In genomic region chr15:70584838-70585706, GRCh38 we compare ENCODE assay signal across 1 cellular context.
TF ChIP-seq lines count a peak whose summit lies in the region.

No MANE protein-coding gene starts in this region.

TF ChIP-seq in HepG2, 621 proteins besides CTCF, POLR2A, EP300 and RAD21 (continued from another document and continues in another):
- TF ChIP-seq ZNF839 (CRISPR knock-in tag; IDR thresholded peaks at IDR 0.05; ENCODE audit: borderline replicate concordance) (no peak), TFE3 (CRISPR knock-in tag; IDR thresholded peaks at IDR 0.05) (0 out of 2 replicates have a peak, but pooled peaks have one; percentile 12), ZNF746 (CRISPR knock-in tag; IDR thresholded peaks at IDR 0.05) (no peak), DBP (CRISPR knock-in tag; IDR thresholded peaks at IDR 0.05; ENCODE audit: not compliant biosample characterization) (no peak), ZNF646 (CRISPR knock-in tag; IDR thresholded peaks at IDR 0.05) (no peak), HMGXB4 (CRISPR knock-in tag; IDR thresholded peaks at IDR 0.05; ENCODE audit: borderline replicate concordance in 1 of 2, low read depth in 1 of 2) (peak; percentile 75 to 79; a peak in 2 of 4 replicates), HCFC1 (IDR thresholded peaks at IDR 0.05; ENCODE audit: low read depth, low read length) (no peak), ZNF709 (CRISPR knock-in tag; IDR thresholded peaks at IDR 0.05) (no peak), E2F2 (CRISPR knock-in tag; IDR thresholded peaks at IDR 0.05; ENCODE audit: borderline replicate concordance) (no peak), ZBTB26 (CRISPR knock-in tag; IDR thresholded peaks at IDR 0.05; ENCODE audit: borderline replicate concordance) (no peak), ZNF597 (CRISPR knock-in tag; IDR thresholded peaks at IDR 0.05) (no peak), ZFP82 (CRISPR knock-in tag; IDR thresholded peaks at IDR 0.05; ENCODE audit: borderline replicate concordance) (no peak), POGK (CRISPR knock-in tag; conservative IDR thresholded peaks at IDR 0.05) (no peak), NCOA1 (CRISPR knock-in tag; IDR thresholded peaks at IDR 0.05) (no peak), MTA3 (CRISPR knock-in tag; IDR thresholded peaks at IDR 0.05) (no peak), ZNF367 (CRISPR knock-in tag; IDR thresholded peaks at IDR 0.05; ENCODE audit: borderline replicate concordance) (no peak), ZNF576 (CRISPR knock-in tag; IDR thresholded peaks at IDR 0.05) (no peak), GMEB1 (CRISPR knock-in tag; IDR thresholded peaks at IDR 0.05; ENCODE audit: borderline replicate concordance) (no peak), TCF7 (IDR thresholded peaks at IDR 0.05; ENCODE audit: low read depth) (peak; percentile 83), ZNF335 (CRISPR knock-in tag; IDR thresholded peaks at IDR 0.05) (no peak)
- TF ChIP-seq, protein P1, sequence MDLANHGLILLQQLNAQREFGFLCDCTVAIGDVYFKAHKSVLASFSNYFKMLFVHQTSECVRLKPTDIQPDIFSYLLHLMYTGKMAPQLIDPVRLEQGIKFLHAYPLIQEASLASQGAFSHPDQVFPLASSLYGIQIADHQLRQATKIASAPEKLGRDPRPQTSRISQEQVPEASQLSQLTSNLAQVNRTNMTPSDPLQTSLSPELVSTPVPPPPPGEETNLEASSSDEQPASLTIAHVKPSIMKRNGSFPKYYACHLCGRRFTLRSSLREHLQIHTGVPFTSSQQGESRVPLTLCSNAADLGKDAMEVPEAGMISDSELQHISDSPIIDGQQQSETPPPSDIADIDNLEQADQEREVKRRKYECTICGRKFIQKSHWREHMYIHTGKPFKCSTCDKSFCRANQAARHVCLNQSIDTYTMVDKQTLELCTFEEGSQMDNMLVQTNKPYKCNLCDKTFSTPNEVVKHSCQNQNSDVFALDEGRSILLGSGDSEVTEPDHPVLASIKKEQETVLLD (CRISPR knock-in tag; IDR thresholded peaks at IDR 0.05; ENCODE audit: low read depth) = 0 out of 2 replicates have a peak, but pooled peaks have one; percentile 49
- TF ChIP-seq, protein P2, sequence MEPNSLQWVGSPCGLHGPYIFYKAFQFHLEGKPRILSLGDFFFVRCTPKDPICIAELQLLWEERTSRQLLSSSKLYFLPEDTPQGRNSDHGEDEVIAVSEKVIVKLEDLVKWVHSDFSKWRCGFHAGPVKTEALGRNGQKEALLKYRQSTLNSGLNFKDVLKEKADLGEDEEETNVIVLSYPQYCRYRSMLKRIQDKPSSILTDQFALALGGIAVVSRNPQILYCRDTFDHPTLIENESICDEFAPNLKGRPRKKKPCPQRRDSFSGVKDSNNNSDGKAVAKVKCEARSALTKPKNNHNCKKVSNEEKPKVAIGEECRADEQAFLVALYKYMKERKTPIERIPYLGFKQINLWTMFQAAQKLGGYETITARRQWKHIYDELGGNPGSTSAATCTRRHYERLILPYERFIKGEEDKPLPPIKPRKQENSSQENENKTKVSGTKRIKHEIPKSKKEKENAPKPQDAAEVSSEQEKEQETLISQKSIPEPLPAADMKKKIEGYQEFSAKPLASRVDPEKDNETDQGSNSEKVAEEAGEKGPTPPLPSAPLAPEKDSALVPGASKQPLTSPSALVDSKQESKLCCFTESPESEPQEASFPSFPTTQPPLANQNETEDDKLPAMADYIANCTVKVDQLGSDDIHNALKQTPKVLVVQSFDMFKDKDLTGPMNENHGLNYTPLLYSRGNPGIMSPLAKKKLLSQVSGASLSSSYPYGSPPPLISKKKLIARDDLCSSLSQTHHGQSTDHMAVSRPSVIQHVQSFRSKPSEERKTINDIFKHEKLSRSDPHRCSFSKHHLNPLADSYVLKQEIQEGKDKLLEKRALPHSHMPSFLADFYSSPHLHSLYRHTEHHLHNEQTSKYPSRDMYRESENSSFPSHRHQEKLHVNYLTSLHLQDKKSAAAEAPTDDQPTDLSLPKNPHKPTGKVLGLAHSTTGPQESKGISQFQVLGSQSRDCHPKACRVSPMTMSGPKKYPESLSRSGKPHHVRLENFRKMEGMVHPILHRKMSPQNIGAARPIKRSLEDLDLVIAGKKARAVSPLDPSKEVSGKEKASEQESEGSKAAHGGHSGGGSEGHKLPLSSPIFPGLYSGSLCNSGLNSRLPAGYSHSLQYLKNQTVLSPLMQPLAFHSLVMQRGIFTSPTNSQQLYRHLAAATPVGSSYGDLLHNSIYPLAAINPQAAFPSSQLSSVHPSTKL (CRISPR knock-in tag; IDR thresholded peaks at IDR 0.05) = peak; percentile 80
